20 cellular contexts compared by ENCODE assay signal in the genomic region with DNA sequence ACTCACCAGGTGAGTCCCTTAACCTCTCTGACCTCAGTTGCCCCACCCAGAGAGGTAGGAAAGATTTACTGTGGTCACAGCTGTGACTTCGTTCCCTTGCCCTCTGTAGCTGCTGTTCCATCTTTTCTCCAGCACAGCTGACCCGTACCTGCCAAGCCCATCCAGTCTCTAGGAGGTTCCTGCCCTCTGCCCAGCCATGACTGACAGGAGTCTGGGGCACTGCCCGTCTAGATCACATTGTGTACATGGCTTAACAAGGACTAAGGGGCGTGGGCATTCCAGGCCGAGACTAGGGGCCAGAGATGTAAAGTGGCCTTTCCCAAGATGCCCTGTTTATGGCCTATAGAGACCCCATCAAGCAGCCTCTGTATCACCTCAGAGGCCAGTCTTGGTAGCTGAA.
DNase-seq lines count a peak whose midpoint lies in the region; ATAC-seq and TF ChIP-seq lines count a peak whose summit lies in the region.
"Had no signal": no experiment of that assay in that cellular context is flagged by ENCODE, and none has a peak within 500 bp of the region (broad histone marks: within the 10 kb centered on the region; RNA-seq: fewer than 3 reads in every experiment).

No MANE protein-coding gene starts in this region.

- no peak for TF ChIP-seq EP300 in esophagus muscularis mucosa (IDR thresholded peaks at IDR 0.05)
- TF ChIP-seq EP300 in transverse colon (IDR thresholded peaks at IDR 0.05; ENCODE audit: low read depth): no peak

- peaks cover 31% of the 10 kb centered on the region for H3K36me3 Mint-ChIP-seq in HFFc6 (ENCODE audit: low read depth)
- peaks cover 34% of the 10 kb centered on the region for H3K36me3 Mint-ChIP-seq in osteocyte (ENCODE audit: unreplicated experiment)
- H3K36me3 Mint-ChIP-seq: CD14-positive monocyte had no signal

- H3K4me1 Mint-ChIP-seq in HFFc6 (ENCODE audit: low read depth) (peaks cover 6% of the 10 kb centered on the region; the same call in 1 of the 2 replicates), osteocyte (ENCODE audit: unreplicated experiment) (peaks cover 37% of the 10 kb centered on the region)
- H3K4me1 Mint-ChIP-seq: B cell, CD14-positive monocyte had no signal

- H3K9me3 ChIP-seq in esophagus muscularis mucosa (no peaks in the 10 kb centered on the region), transverse colon (no peaks in the 10 kb centered on the region)

- in situ Hi-C loops in transverse colon (cut with MboI; ENCODE audit: low pct_ligation_motif_present in 1 of 4, low pct_unique_long_range_greater_than_20kb in 1 of 4, low sequenced_read_pairs in 3 of 4): no loop called here

- no peak for ATAC-seq in GM19023 (IDR thresholded peaks at IDR 0.05; ENCODE audit: unreplicated experiment)

- no peaks in the 10 kb centered on the region for H3K27me3 ChIP-seq in esophagus muscularis mucosa
- no peaks in the 10 kb centered on the region for H3K27me3 ChIP-seq in transverse colon

- H3K4me3 ChIP-seq in esophagus muscularis mucosa (no peak overlapping the region), transverse colon (no peak overlapping the region)

- H3K9me3 Mint-ChIP-seq in HFFc6 (no peaks in the 10 kb centered on the region), osteocyte (ENCODE audit: unreplicated experiment) (no peaks in the 10 kb centered on the region)
- H3K9me3 Mint-ChIP-seq: H9 had no signal

- DNase-seq in HFFc6 (no peak), esophagus muscularis mucosa (ENCODE audit: extremely low spot score) (peak; percentile 90), osteocyte (ENCODE audit: extremely low spot score, unreplicated experiment) (peak; percentile 53), transverse colon (no peak), HUDEP-2 (lab: John Stamatoyannopoulos, UW; ENCODE audit: unreplicated experiment in 76 of 76) (no peak), AML-193 (lab: John Stamatoyannopoulos, UW) (no peak), SIG-M5 treated with dmso at 0.1 percent for 504 hours (lab: John Stamatoyannopoulos, UW; ENCODE audit: unreplicated experiment) (no peak)
- DNase-seq: DMS79, H9, KG1, NCI-H1092, NCI-H1436, NCI-H1930, NCI-H510A, SHP77 treated with DMSO at 0.1 percent for 48 hours had no signal

- H3K27ac ChIP-seq in esophagus muscularis mucosa (replicated peaks in 1 of 4) (peak overlapping the region; percentile 42 to 55 (median 51)), transverse colon (peak overlapping the region; percentile 18 to 69 (median 60))
- H3K27ac ChIP-seq: HL-60, RWPE1 had no signal

- H3K36me3 ChIP-seq in esophagus muscularis mucosa (peaks cover 20 to 71% (median 40%) of the 10 kb centered on the region in 4 donors), transverse colon (no peaks in the 10 kb centered on the region)

- no peak overlapping the region for H3K4me3 Mint-ChIP-seq in HFFc6
- H3K4me3 Mint-ChIP-seq in osteocyte (ENCODE audit: unreplicated experiment): no peak overlapping the region
- H3K4me3 Mint-ChIP-seq: B cell, CD14-positive monocyte, H9 had no signal

- 92% methylated on average over 2 of the region's 5 CpGs for WGBS in esophagus muscularis mucosa
- 92% methylated on average over 3 of the region's 5 CpGs; no CpG with 5 or more reads in 1 of the 2 donors for WGBS in transverse colon (ENCODE audit: low coverage in 1 of 2), 2 donors

- intact Hi-C loops in esophagus muscularis mucosa (cut with DNase I) (loop anchor here (10.0 kb wide), 1 partner anchor 155 kb away; no protein-coding TSS in a partner anchor), transverse colon (cut with DNase I; ENCODE audit: low total_unique reads) (no loop called here)

- no peak for TF ChIP-seq CTCF in HFFc6 (IDR thresholded peaks at IDR 0.05)
- no peak for TF ChIP-seq CTCF in esophagus muscularis mucosa (IDR thresholded peaks at IDR 0.05)
- no peak for TF ChIP-seq CTCF in osteocyte (IDR thresholded peaks at IDR 0.05)
- TF ChIP-seq CTCF in transverse colon (IDR thresholded peaks at IDR 0.05): no peak

- H3K4me1 ChIP-seq in esophagus muscularis mucosa (peaks cover 7 to 53% (median 40%) of the 10 kb centered on the region in 4 donors), transverse colon (peaks cover 0 to 20% (median 3%) of the 10 kb centered on the region in 4 donors)

- H3K27ac Mint-ChIP-seq in HFFc6: peak overlapping the region; percentile 84
- peak overlapping the region; percentile 96 for H3K27ac Mint-ChIP-seq in osteocyte (ENCODE audit: unreplicated experiment)
- H3K27ac Mint-ChIP-seq: B cell, CD14-positive monocyte, H9 had no signal

- TF ChIP-seq POLR2A in esophagus muscularis mucosa (IDR thresholded peaks at IDR 0.05; ENCODE audit: low read depth) (no peak), transverse colon (IDR thresholded peaks at IDR 0.05) (no peak)

- H3K27me3 Mint-ChIP-seq in HFFc6 (ENCODE audit: insufficient read depth) (peaks cover 3% of the 10 kb centered on the region), osteocyte (ENCODE audit: unreplicated experiment) (no peaks in the 10 kb centered on the region)
- H3K27me3 Mint-ChIP-seq: B cell had no signal

Comparison
In these comparisons a context has a peak if more than half of its experiments do, and no peak if none do; other contexts are left out.
1. DNase-seq: peak in esophagus muscularis mucosa (single experiment) and osteocyte (single experiment); none in HFFc6 (single experiment), transverse colon (single experiment), HUDEP-2 (0 of 76), AML-193 (0 of 2) and SIG-M5 treated with dmso at 0.1 percent for 504 hours (single experiment).